20 cellular contexts compared by ENCODE assay signal in the genomic region with DNA sequence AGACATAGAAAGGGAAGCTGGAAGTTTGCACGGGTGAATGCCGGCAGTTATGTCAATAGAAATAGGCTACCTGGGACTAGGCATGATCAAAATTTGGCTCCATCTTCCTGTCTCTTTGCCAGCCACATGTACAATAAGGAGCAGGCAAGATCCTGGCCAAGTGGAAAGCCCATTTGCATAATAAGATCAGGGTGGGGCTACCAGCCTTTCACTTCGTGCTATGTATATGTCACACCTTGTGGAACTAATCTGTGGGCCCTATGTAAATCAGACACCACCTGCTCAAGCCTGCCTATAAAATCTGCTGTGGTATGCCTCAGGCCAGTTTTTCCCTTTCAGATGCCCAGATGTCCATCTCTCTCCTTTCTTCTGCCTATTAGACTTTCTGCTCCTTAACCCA.
DNase-seq lines count a peak whose midpoint lies in the region; ATAC-seq and TF ChIP-seq lines count a peak whose summit lies in the region.
"Had no signal": no experiment of that assay in that cellular context is flagged by ENCODE, and none has a peak within 500 bp of the region (broad histone marks: within the 10 kb centered on the region; RNA-seq: fewer than 3 reads in every experiment).

No MANE protein-coding gene starts in this region.

- H2BK5ac ChIP-seq in IMR-90 (ENCODE audit: low read depth, low read length, poor library complexity, severe bottlenecking), result no peak overlapping the region

- H3K14ac ChIP-seq in IMR-90 (replicated peaks; ENCODE audit: low read depth, low read length), result no peak overlapping the region

- H3K4me3 Mint-ChIP-seq in Caco-2 (ENCODE audit: unreplicated experiment), result no peak overlapping the region
- H3K4me3 Mint-ChIP-seq: CD8-positive, alpha-beta T cell had no signal

- DNase-seq in Caco-2, result no peak
- no peak for DNase-seq in IMR-90
- DNase-seq in OCI-M1 (lab: John Stamatoyannopoulos, UW), result peak; percentile 39
- DNase-seq in foreskin keratinocyte, result no peak
- DNase-seq in kidney glomerular epithelial cell (lab: John Stamatoyannopoulos, UW), result no peak
- no peak for DNase-seq in G401 (ENCODE audit: low spot score)
- DNase-seq in left lobe of liver (ENCODE audit: low spot score), result no peak
- DNase-seq: activated T-cell treated with anti-CD3 and anti-CD28 coated beads for 4 hours, brain microvascular endothelial cell, heart right ventricle, kidney, MM.1S, NCI-H2081 treated with DMSO at 0.1 percent for 48 hours, substantia nigra had no signal

- H3K9me3 Mint-ChIP-seq in Caco-2 (ENCODE audit: unreplicated experiment), result peaks cover 20% of the 10 kb centered on the region
- H3K9me3 Mint-ChIP-seq: activated naive CD4-positive, alpha-beta T cell treated with anti-CD3 and anti-CD28 coated beads, Interleukin-2, amount 50 U/mL, for 72 hours; CD8-positive, alpha-beta T cell had no signal

- H2AFZ ChIP-seq in IMR-90 (replicated peaks; ENCODE audit: low read length, poor library complexity), result no peak overlapping the region

- H3K9me1 ChIP-seq in IMR-90 (ENCODE audit: insufficient read depth, low read length), result no peaks in the 10 kb centered on the region

- no peak overlapping the region; the same call in 1 of the 2 replicates for H3K56ac ChIP-seq in IMR-90 (ENCODE audit: extremely low read depth, insufficient read depth, low read length)

- H4K91ac ChIP-seq in IMR-90 (ENCODE audit: insufficient read depth, low read depth, low read length), result no peak overlapping the region

- no peaks in the 10 kb centered on the region for H3K27me3 Mint-ChIP-seq in Caco-2 (ENCODE audit: insufficient read depth, unreplicated experiment)

- POLR2A ChIA-PET in Caco-2 (lab: Charles Lee) (no interaction called here), IMR-90 (lab: Charles Lee; ENCODE audit: unreplicated experiment) (no interaction called here)

- no peak overlapping the region for H2BK15ac ChIP-seq in IMR-90 (ENCODE audit: low read depth, low read length)

- H3K4ac ChIP-seq in IMR-90 (ENCODE audit: low read depth, low read length), result peak overlapping the region; percentile 24; the same call in 1 of the 2 replicates

- no peak overlapping the region for H3K23ac ChIP-seq in IMR-90 (ENCODE audit: low read depth, low read length)

- TF ChIP-seq CTCF in Caco-2 (IDR thresholded peaks at IDR 0.05; ENCODE audit: insufficient read depth in 1 of 2, low read depth in 1 of 2, low read length in 1 of 2, severe bottlenecking in 1 of 2, unreplicated experiment in 1 of 2), result no peak
- TF ChIP-seq CTCF in IMR-90 (conservative IDR thresholded peaks at IDR 0.05; ENCODE audit: low read depth, low read length), result no peak
- TF ChIP-seq CTCF in foreskin keratinocyte (conservative IDR thresholded peaks at IDR 0.05), result no peak

- WGBS in IMR-90 (ENCODE audit: extremely low coverage in 2 of 2, insufficient read length in 1 of 2), 2 experiments, result no CpG with 5 or more reads among the region's 3 CpGs

- no peak overlapping the region for H3K9ac ChIP-seq in IMR-90 (ENCODE audit: low read depth, low read length)
- H3K9ac ChIP-seq: SK-N-SH had no signal

- no peak for TF ChIP-seq RAD21 in IMR-90 (IDR thresholded peaks at IDR 0.05; ENCODE audit: low read length)

- no peak for TF ChIP-seq POLR2A in IMR-90 (IDR thresholded peaks at IDR 0.05; ENCODE audit: low read depth, low read length)

- H3K9me3 ChIP-seq in Caco-2 (peaks cover 3% of the 10 kb centered on the region; the same call in 1 of the 2 replicates), IMR-90 (ENCODE audit: control insufficient read depth, insufficient read depth, low read length) (no peaks in the 10 kb centered on the region)
- H3K9me3 ChIP-seq: heart right ventricle, right atrium auricular region, SK-N-SH had no signal

- in situ Hi-C loops in IMR-90 (cut with MboI; ENCODE audit: low sequenced_read_pairs) (no loop called here), G401 (cut with HindIII; ENCODE audit: low sequenced_read_pairs) (no loop called here)

- no peak overlapping the region for H2AK9ac ChIP-seq in IMR-90 (replicated peaks; ENCODE audit: low read depth, low read length, poor library complexity)

- no peak overlapping the region for H4K8ac ChIP-seq in IMR-90 (ENCODE audit: low read depth in 2 of 2, low read length in 2 of 2)

- dilution Hi-C loops in IMR-90 (cut with HindIII; ENCODE audit: low sequenced_read_pairs, unreplicated experiment), result no loop called here

- H3K79me1 ChIP-seq in IMR-90 (ENCODE audit: low read depth in 1 of 2, low read length in 2 of 2), result no peaks in the 10 kb centered on the region

- H3K4me1 ChIP-seq in Caco-2 (peaks cover 65% of the 10 kb centered on the region), IMR-90 (ENCODE audit: control insufficient read depth, insufficient read depth, low read length) (peaks cover 1% of the 10 kb centered on the region; the same call in 1 of the 2 replicates), foreskin keratinocyte (peaks cover 8% of the 10 kb centered on the region)
- H3K4me1 ChIP-seq: right atrium auricular region had no signal

- H3K27ac Mint-ChIP-seq in Caco-2 (ENCODE audit: unreplicated experiment), result peak overlapping the region; percentile 7
- H3K27ac Mint-ChIP-seq: activated naive CD4-positive, alpha-beta T cell treated with anti-CD3 and anti-CD28 coated beads, Interleukin-2, amount 50 U/mL, for 72 hours; CD8-positive, alpha-beta T cell had no signal

- ATAC-seq in IMR-90 (ENCODE audit: low read depth) (no peak), foreskin keratinocyte (peak; percentile 22), HG03097 (IDR thresholded peaks at IDR 0.05; ENCODE audit: low FRiP score, unreplicated experiment) (no peak), left lobe of liver (no peak)
- ATAC-seq: CD8-positive, alpha-beta T cell; GM12878; heart right ventricle had no signal

- no peak overlapping the region for H3K4me3 ChIP-seq in Caco-2 (ENCODE audit: low read depth, low read length)
- H3K4me3 ChIP-seq in IMR-90 (ENCODE audit: insufficient read depth, low read depth, low read length), result no peak overlapping the region
- H3K4me3 ChIP-seq: GM12878, heart right ventricle, right atrium auricular region had no signal

- H3K36me3 ChIP-seq in Caco-2 (ENCODE audit: control insufficient read depth, insufficient read depth, low read length) (no peaks in the 10 kb centered on the region), IMR-90 (ENCODE audit: control insufficient read depth, insufficient read depth, low read length) (no peaks in the 10 kb centered on the region)
- H3K36me3 ChIP-seq: brain microvascular endothelial cell, heart right ventricle, right atrium auricular region had no signal

- H2BK120ac ChIP-seq in IMR-90 (ENCODE audit: low read depth, low read length), result no peak overlapping the region; the same call in 1 of the 2 replicates

- H3K27me3 ChIP-seq in Caco-2 (replicated peaks; ENCODE audit: control insufficient read depth, insufficient read depth, low read length) (no peaks in the 10 kb centered on the region), IMR-90 (ENCODE audit: control insufficient read depth, insufficient read depth, low read length) (peaks cover 9% of the 10 kb centered on the region), foreskin keratinocyte (no peaks in the 10 kb centered on the region)
- H3K27me3 ChIP-seq: brain microvascular endothelial cell, right atrium auricular region had no signal

- no peak overlapping the region; the same call in 1 of the 2 replicates for H2BK20ac ChIP-seq in IMR-90 (ENCODE audit: low read depth, low read length)

- H3K4me1 Mint-ChIP-seq in Caco-2 (ENCODE audit: low read depth, unreplicated experiment), result peaks cover 53% of the 10 kb centered on the region

- CTCF ChIA-PET in Caco-2 (lab: Charles Lee), result interaction anchor here (0.8 to 3.2 kb wide), 5 partner anchors 16 to 176 kb away, joined by 3 to 18 read pairs (median 4); no protein-coding TSS in a partner anchor
- CTCF ChIA-PET in IMR-90 (lab: Yijun Ruan, JAX), result interaction anchor here (1.0 to 1.6 kb wide), 3 partner anchors 8 to 136 kb away, joined by 3 to 5 read pairs (median 3); no protein-coding TSS in a partner anchor

- H4K5ac ChIP-seq in IMR-90 (ENCODE audit: low read depth, low read length), result no peak overlapping the region

- H3K27ac ChIP-seq in IMR-90 (ENCODE audit: insufficient read depth, low read length) (no peak overlapping the region), foreskin keratinocyte (no peak overlapping the region)
- H3K27ac ChIP-seq: brain microvascular endothelial cell, heart right ventricle, right atrium auricular region had no signal

- H3K4me2 ChIP-seq in IMR-90 (ENCODE audit: low read depth, low read length), result no peak overlapping the region
- H3K4me2 ChIP-seq: SK-N-SH had no signal

- H3K18ac ChIP-seq in IMR-90 (ENCODE audit: low read depth, low read length), result no peak overlapping the region

- H2AK5ac ChIP-seq in IMR-90 (ENCODE audit: low read depth, low read length), result no peak overlapping the region

- intact Hi-C loops in Caco-2 (cut with micrococcal nuclease; ENCODE audit: unreplicated experiment) (loop anchor here (1.0 to 2.0 kb wide), 3 partner anchors 16 to 176 kb away; no protein-coding TSS in a partner anchor), IMR-90 (cut with micrococcal nuclease) (no loop called here)

- H4K20me1 ChIP-seq in IMR-90 (ENCODE audit: insufficient read depth, low read length), result no peaks in the 10 kb centered on the region

- BruUV-seq in Caco-2 (replicated peaks; lab: Mats Ljungman, UMichigan) (no TSS peak), IMR-90 (replicated peaks; lab: Mats Ljungman, UMichigan) (no TSS peak)

- H3K36me3 Mint-ChIP-seq in Caco-2 (ENCODE audit: insufficient read depth, unreplicated experiment), result no peaks in the 10 kb centered on the region
- H3K36me3 Mint-ChIP-seq: activated naive CD4-positive, alpha-beta T cell treated with anti-CD3 and anti-CD28 coated beads, Interleukin-2, amount 50 U/mL, for 72 hours; CD8-positive, alpha-beta T cell had no signal

TF ChIP-seq in IMR-90, 13 proteins besides CTCF, POLR2A, EP300 and RAD21:
- TF ChIP-seq NFE2L2 (IDR thresholded peaks at IDR 0.05; ENCODE audit: low read depth, low read length), result no peak
- TF ChIP-seq, protein P1, sequence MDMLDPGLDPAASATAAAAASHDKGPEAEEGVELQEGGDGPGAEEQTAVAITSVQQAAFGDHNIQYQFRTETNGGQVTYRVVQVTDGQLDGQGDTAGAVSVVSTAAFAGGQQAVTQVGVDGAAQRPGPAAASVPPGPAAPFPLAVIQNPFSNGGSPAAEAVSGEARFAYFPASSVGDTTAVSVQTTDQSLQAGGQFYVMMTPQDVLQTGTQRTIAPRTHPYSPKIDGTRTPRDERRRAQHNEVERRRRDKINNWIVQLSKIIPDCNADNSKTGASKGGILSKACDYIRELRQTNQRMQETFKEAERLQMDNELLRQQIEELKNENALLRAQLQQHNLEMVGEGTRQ (IDR thresholded peaks at IDR 0.05; ENCODE audit: low read depth, low read length), result no peak
- TF ChIP-seq FOS (IDR thresholded peaks at IDR 0.05; ENCODE audit: low read depth, low read length), result no peak
